In the genomic region with DNA sequence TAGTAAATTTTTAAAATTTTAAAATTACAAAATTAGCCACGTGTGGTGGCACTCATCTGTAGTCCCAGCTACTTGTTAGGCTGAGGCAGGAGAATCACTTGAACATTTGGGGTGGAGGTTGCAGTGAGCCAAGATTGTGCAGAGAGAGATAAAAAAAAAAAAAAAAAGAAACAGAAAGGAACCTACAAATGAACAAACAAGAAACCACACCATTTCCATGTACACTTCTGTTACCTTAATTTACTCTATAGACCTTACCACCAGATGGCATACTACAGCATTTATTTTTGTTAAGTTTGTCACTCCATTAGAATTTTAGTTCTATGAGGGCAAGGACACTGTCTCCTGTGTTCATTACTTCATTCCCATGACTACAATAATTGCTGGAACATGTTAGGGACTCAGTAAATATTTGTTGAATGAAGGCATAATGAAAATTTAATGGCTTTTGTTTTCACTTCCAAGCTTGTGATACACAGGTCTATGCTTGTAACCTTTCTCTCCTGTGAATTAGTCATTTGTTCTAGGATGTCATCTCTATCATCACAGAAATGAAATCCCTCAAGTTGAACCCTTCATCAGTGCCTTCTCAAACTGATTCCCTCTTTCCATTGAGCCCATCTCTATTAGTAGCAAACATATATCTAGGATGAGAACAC, we compare ENCODE assay signal across 9 cellular contexts.
DNase-seq lines count a peak whose midpoint lies in the region; ATAC-seq and TF ChIP-seq lines count a peak whose summit lies in the region.
"Had no signal": no experiment of that assay in that cellular context is flagged by ENCODE, and none has a peak within 500 bp of the region (broad histone marks: within the 10 kb centered on the region; RNA-seq: fewer than 3 reads in every experiment).

No MANE protein-coding gene starts in this region.

- no peaks in the 10 kb centered on the region for H3K9me3 Mint-ChIP-seq in naive thymus-derived CD8-positive, alpha-beta T cell

- intact Hi-C loops in IMR-90 (cut with micrococcal nuclease) = loop anchor here (1.0 kb wide), 1 partner anchor 54 kb away; no protein-coding TSS in a partner anchor

- no peak overlapping the region for H4K5ac ChIP-seq in IMR-90 (ENCODE audit: low read depth, low read length)

- no peak overlapping the region for H2BK15ac ChIP-seq in IMR-90 (ENCODE audit: low read depth, low read length)

- no peak overlapping the region for H4K91ac ChIP-seq in IMR-90 (ENCODE audit: insufficient read depth, low read depth, low read length)

- H3K9me3 ChIP-seq in AG04450 (ENCODE audit: control insufficient read depth, insufficient read depth, low read length) (no peaks in the 10 kb centered on the region), IMR-90 (ENCODE audit: control insufficient read depth, insufficient read depth, low read length) (peaks cover 3% of the 10 kb centered on the region; the same call in 1 of the 2 replicates)

- peak overlapping the region; percentile 27 to 93 (median 48) for H3K27ac Mint-ChIP-seq in naive thymus-derived CD8-positive, alpha-beta T cell

- H2BK120ac ChIP-seq in IMR-90 (ENCODE audit: low read depth, low read length) = no peak overlapping the region

- WGBS in IMR-90 (ENCODE audit: extremely low coverage in 2 of 2, insufficient read length in 1 of 2), 2 experiments = no CpG with 5 or more reads among the region's 1 CpG

- no peak overlapping the region for H3K23ac ChIP-seq in IMR-90 (ENCODE audit: low read depth, low read length)

- H3K4me3 Mint-ChIP-seq in naive thymus-derived CD8-positive, alpha-beta T cell = peak overlapping the region in 5 of 10 donors; percentile 1 to 49 (median 25)

- DNase-seq in AG04450 (ENCODE audit: low read depth, low spot score) = no peak
- DNase-seq in IMR-90 = peak; percentile 8
- no peak for DNase-seq in astrocyte of the cerebellum (ENCODE audit: low read depth)
- DNase-seq in naive thymus-derived CD8-positive, alpha-beta T cell = peak in 3 of 10 donors; percentile 35 to 54 (median 52)
- DNase-seq in activated CD4-positive, CD25-positive, alpha-beta regulatory T cell (lab: John Stamatoyannopoulos, UW) = no peak
- no peak for DNase-seq in substantia nigra (lab: John Stamatoyannopoulos, UW)
- DNase-seq in cortex of kidney (lab: John Stamatoyannopoulos, UW) = no peak

- H3K9ac ChIP-seq in IMR-90 (ENCODE audit: low read depth, low read length) = no peak overlapping the region

- no peaks in the 10 kb centered on the region for H3K27me3 Mint-ChIP-seq in naive thymus-derived CD8-positive, alpha-beta T cell

- no peaks in the 10 kb centered on the region for H3K4me1 ChIP-seq in IMR-90 (ENCODE audit: control insufficient read depth, insufficient read depth, low read length)

- no peaks in the 10 kb centered on the region for H3K9me1 ChIP-seq in IMR-90 (ENCODE audit: insufficient read depth, low read length)

- dilution Hi-C loops in IMR-90 (cut with HindIII; ENCODE audit: low sequenced_read_pairs, unreplicated experiment) = no loop called here

- H3K18ac ChIP-seq in IMR-90 (ENCODE audit: low read depth, low read length) = no peak overlapping the region

- H3K4ac ChIP-seq in IMR-90 (ENCODE audit: low read depth, low read length) = no peak overlapping the region

- H3K36me3 ChIP-seq in IMR-90 (ENCODE audit: control insufficient read depth, insufficient read depth, low read length) = no peaks in the 10 kb centered on the region

- no peak overlapping the region for H4K8ac ChIP-seq in IMR-90 (ENCODE audit: low read depth in 2 of 2, low read length in 2 of 2)

- peak; percentile 46 for TF ChIP-seq CTCF in AG04450 (IDR thresholded peaks at IDR 0.05; ENCODE audit: low read depth, low read length)
- TF ChIP-seq CTCF in GM12875 (IDR thresholded peaks at IDR 0.05; ENCODE audit: borderline replicate concordance, insufficient read depth, low read depth, low read length) = peak; percentile 8; the same call in 1 of the 2 replicates
- peak; percentile 35 for TF ChIP-seq CTCF in IMR-90 (conservative IDR thresholded peaks at IDR 0.05; ENCODE audit: low read depth, low read length)
- TF ChIP-seq CTCF in astrocyte of the cerebellum (IDR thresholded peaks at IDR 0.05; ENCODE audit: low read depth, low read length, missing control alignments) = peak; percentile 18

- no peak overlapping the region for H2BK5ac ChIP-seq in IMR-90 (ENCODE audit: low read depth, low read length, poor library complexity, severe bottlenecking)

- H4K20me1 ChIP-seq in IMR-90 (ENCODE audit: insufficient read depth, low read length) = no peaks in the 10 kb centered on the region

- H2AFZ ChIP-seq in IMR-90 (replicated peaks; ENCODE audit: low read length, poor library complexity) = no peak overlapping the region

- in situ Hi-C loops in IMR-90 (cut with MboI; ENCODE audit: low sequenced_read_pairs) = no loop called here
- in situ Hi-C loops in astrocyte of the cerebellum (cut with HindIII; ENCODE audit: low sequenced_read_pairs) = no loop called here

- no peak overlapping the region for H3K4me3 ChIP-seq in AG04450 (ENCODE audit: low read depth, low read length)
- H3K4me3 ChIP-seq in GM12875 (ENCODE audit: low read depth, low read length) = no peak overlapping the region
- no peak overlapping the region for H3K4me3 ChIP-seq in IMR-90 (ENCODE audit: insufficient read depth, low read depth, low read length)
- H3K4me3 ChIP-seq in astrocyte of the cerebellum (ENCODE audit: low read depth, low read length) = no peak overlapping the region

- ATAC-seq in IMR-90 (ENCODE audit: low read depth) = no peak
- peak; percentile 79 to 81 for ATAC-seq in naive thymus-derived CD8-positive, alpha-beta T cell

- no peak overlapping the region for H2AK9ac ChIP-seq in IMR-90 (replicated peaks; ENCODE audit: low read depth, low read length, poor library complexity)

- no peak overlapping the region for H3K4me2 ChIP-seq in IMR-90 (ENCODE audit: low read depth, low read length)

- H3K27me3 ChIP-seq in AG04450 (ENCODE audit: control insufficient read depth, insufficient read depth, low read length) (no peaks in the 10 kb centered on the region), IMR-90 (ENCODE audit: control insufficient read depth, insufficient read depth, low read length) (no peaks in the 10 kb centered on the region; the same call in 1 of the 2 replicates)

- no peak for TF ChIP-seq POLR2A in IMR-90 (IDR thresholded peaks at IDR 0.05; ENCODE audit: low read depth, low read length)

- no TSS peak for BruUV-seq in IMR-90 (replicated peaks; lab: Mats Ljungman, UMichigan)

- H2BK20ac ChIP-seq in IMR-90 (ENCODE audit: low read depth, low read length) = no peak overlapping the region

- no peaks in the 10 kb centered on the region for H3K79me1 ChIP-seq in IMR-90 (ENCODE audit: low read depth in 1 of 2, low read length in 2 of 2)

- POLR2A ChIA-PET in AG04450 (lab: Yijun Ruan, JAX) = no interaction called here
- POLR2A ChIA-PET in IMR-90 (lab: Charles Lee; ENCODE audit: unreplicated experiment) = no interaction called here
- POLR2A ChIA-PET in naive thymus-derived CD8-positive, alpha-beta T cell (lab: Charles Lee) = interaction anchor here (0.9 to 1.0 kb wide), 3 partner anchors 17 to 54 kb away, joined by 3 to 5 read pairs (median 5); no protein-coding TSS in a partner anchor

- no peak for TF ChIP-seq RAD21 in IMR-90 (IDR thresholded peaks at IDR 0.05; ENCODE audit: low read length)

- CTCF ChIA-PET in AG04450 (lab: Charles Lee) = interaction anchor here (0.6 to 4.0 kb wide), 13 partner anchors 8 to 349 kb away, joined by 3 to 29 read pairs (median 4); no protein-coding TSS in a partner anchor
- CTCF ChIA-PET in IMR-90 (lab: Yijun Ruan, JAX) = interaction anchor here (0.6 to 2.2 kb wide), 6 partner anchors 17 to 1862 kb away, joined by 3 to 7 read pairs (median 4); no protein-coding TSS in a partner anchor

- H3K27ac ChIP-seq in AG04450 (ENCODE audit: low read depth, low read length) = no peak overlapping the region
- no peak overlapping the region for H3K27ac ChIP-seq in IMR-90 (ENCODE audit: insufficient read depth, low read length)
- no peak overlapping the region for H3K27ac ChIP-seq in substantia nigra (ENCODE audit: low read depth, low read length, poor library complexity, severe bottlenecking)
- H3K27ac ChIP-seq: HL-60 had no signal

- no peak overlapping the region for H3K56ac ChIP-seq in IMR-90 (ENCODE audit: extremely low read depth, insufficient read depth, low read length)

- peaks cover 37 to 81% (median 54%) of the 10 kb centered on the region in 3 donors for H3K36me3 Mint-ChIP-seq in naive thymus-derived CD8-positive, alpha-beta T cell

- H3K4me1 Mint-ChIP-seq in naive thymus-derived CD8-positive, alpha-beta T cell = peaks cover 37 to 73% (median 55%) of the 10 kb centered on the region in 4 donors

- H3K14ac ChIP-seq in IMR-90 (replicated peaks; ENCODE audit: low read depth, low read length) = no peak overlapping the region

- no peak overlapping the region for H2AK5ac ChIP-seq in IMR-90 (ENCODE audit: low read depth, low read length)

TF ChIP-seq in IMR-90, 13 proteins besides CTCF, POLR2A, EP300 and RAD21:
- TF ChIP-seq SMC3 (IDR thresholded peaks at IDR 0.05; ENCODE audit: low read depth, low read length) (peak; percentile 33; the same call in 1 of the 2 replicates), MAZ (IDR thresholded peaks at IDR 0.05; ENCODE audit: borderline replicate concordance, low read depth, low read length) (no peak)
